In genomic region chr12:13091831-13092230, GRCh38 we compare ENCODE assay signal across 20 cellular contexts. TPM values are rescaled to one million over a fixed set of nuclear protein-coding genes. Genes with fewer than 3 reads are reported as not detected.
DNase-seq lines count a peak whose midpoint lies in the region; ATAC-seq, FAIRE-seq and TF ChIP-seq lines count a peak whose summit lies in the region.
"Had no signal": no experiment of that assay in that cellular context is flagged by ENCODE, and none has a peak within 500 bp of the region (broad histone marks: within the 10 kb centered on the region; RNA-seq: fewer than 3 reads in every experiment).

No MANE protein-coding gene starts in this region.

- no peak overlapping the region for H4K5ac ChIP-seq in H9 (ENCODE audit: insufficient read length, low read depth, low read length)
- H4K5ac ChIP-seq in H1 (ENCODE audit: insufficient read length, low read depth, low read length), result no peak overlapping the region

- H3K4me1 ChIP-seq in H9 (ENCODE audit: insufficient read depth, low read length), result peaks cover 18% of the 10 kb centered on the region
- H3K4me1 ChIP-seq in PC-9 (replicated peaks; ENCODE audit: insufficient read depth), result peaks cover 49% of the 10 kb centered on the region
- peaks cover 19 to 28% (median 24%) of the 10 kb centered on the region in 4 experiments for H3K4me1 ChIP-seq in H1 (replicated peaks in 1 of 4; ENCODE audit: control insufficient read depth in 3 of 4, insufficient read depth in 4 of 4, low read length in 3 of 4)
- H3K4me1 ChIP-seq in neural progenitor cell, result peaks cover 9% of the 10 kb centered on the region

- no peaks in the 10 kb centered on the region; a peak in 1 of 5 replicates for H3K9me3 Mint-ChIP-seq in H9
- no peaks in the 10 kb centered on the region for H3K9me3 Mint-ChIP-seq in neural progenitor cell
- no peaks in the 10 kb centered on the region for H3K9me3 Mint-ChIP-seq in activated CD8-positive, alpha-beta memory T cell treated with anti-CD3 and anti-CD28 coated beads, Interleukin-2, amount 10 ng/mL, durations not matched to agents 7 days and 5 days (ENCODE audit: low read depth)
- H3K9me3 Mint-ChIP-seq in activated CD4-positive, alpha-beta T cell treated with anti-CD3 and anti-CD28 coated beads, Interleukin-2, amount 10 ng/mL, durations not matched to agents 7 days and 5 days, result no peaks in the 10 kb centered on the region

- CTCF ChIA-PET in PC-9 (lab: Charles Lee), result no interaction called here
- CTCF ChIA-PET in H1 (lab: Charles Lee; ENCODE audit: partially characterized antibody), result interaction anchor here (2.0 kb wide), 1 partner anchor 12 kb away, joined by 7 read pairs; no protein-coding TSS in a partner anchor
- CTCF ChIA-PET in activated CD8-positive, alpha-beta memory T cell treated with anti-CD3 and anti-CD28 coated beads, Interleukin-2, amount 10 ng/mL, durations not matched to agents 7 days and 5 days (lab: Charles Lee), result no interaction called here
- CTCF ChIA-PET in activated CD4-positive, alpha-beta T cell treated with anti-CD3 and anti-CD28 coated beads, Interleukin-2, amount 10 ng/mL, durations not matched to agents 7 days and 5 days (lab: Charles Lee), result no interaction called here

- H3K23me2 ChIP-seq in H9 (ENCODE audit: insufficient read length, low read depth, low read length, poor library complexity, severe bottlenecking) (no peaks in the 10 kb centered on the region), H1 (ENCODE audit: low read depth, low read length) (no peaks in the 10 kb centered on the region)

- H3K4me1 Mint-ChIP-seq in H9, result peaks cover 45 to 49% of the 10 kb centered on the region in 2 experiments
- H3K4me1 Mint-ChIP-seq in neural progenitor cell, result peaks cover 44% of the 10 kb centered on the region
- peaks cover 7% of the 10 kb centered on the region for H3K4me1 Mint-ChIP-seq in activated CD8-positive, alpha-beta memory T cell treated with anti-CD3 and anti-CD28 coated beads, Interleukin-2, amount 10 ng/mL, durations not matched to agents 7 days and 5 days
- H3K4me1 Mint-ChIP-seq in activated CD4-positive, alpha-beta T cell treated with anti-CD3 and anti-CD28 coated beads, Interleukin-2, amount 10 ng/mL, durations not matched to agents 7 days and 5 days, result no peaks in the 10 kb centered on the region

- H3K18ac ChIP-seq in H9 (ENCODE audit: insufficient read length, low read depth, low read length) (peak overlapping the region; percentile 37), H1 (ENCODE audit: extremely low read depth, low read length) (peak overlapping the region; percentile 26; the same call in 1 of the 2 replicates)

- H3K27ac Mint-ChIP-seq in H9 (peak overlapping the region in 1 of 3 experiments; percentile 28; a peak in 2 of 7 replicates), neural progenitor cell (peak overlapping the region; percentile 2)
- H3K27ac Mint-ChIP-seq in activated CD8-positive, alpha-beta memory T cell treated with anti-CD3 and anti-CD28 coated beads, Interleukin-2, amount 10 ng/mL, durations not matched to agents 7 days and 5 days, result no peak overlapping the region
- H3K27ac Mint-ChIP-seq in activated CD4-positive, alpha-beta T cell treated with anti-CD3 and anti-CD28 coated beads, Interleukin-2, amount 10 ng/mL, durations not matched to agents 7 days and 5 days, result no peak overlapping the region

- no peak overlapping the region for H2BK20ac ChIP-seq in H9 (ENCODE audit: low read depth, low read length, poor library complexity, severe bottlenecking)
- H2BK20ac ChIP-seq in H1 (ENCODE audit: low read length), result peak overlapping the region; percentile 88; the same call in 1 of the 2 replicates

- H3K36me3 ChIP-seq in PC-9 (ENCODE audit: low read depth) (no peaks in the 10 kb centered on the region), H1 (ENCODE audit: control insufficient read depth in 2 of 4, insufficient read depth in 4 of 4, low read length in 3 of 4) (no peaks in the 10 kb centered on the region), neural progenitor cell (no peaks in the 10 kb centered on the region)

- TF ChIP-seq POLR2A in H1 (IDR thresholded peaks at IDR 0.05; ENCODE audit: control extremely low read depth in 1 of 2, low read depth in 2 of 2, low read length in 2 of 2), result no peak

- DNase-seq in H9, result no peak
- DNase-seq in PC-9, result peak; percentile 28 to 85
- no peak for DNase-seq in H1 (ENCODE audit: low read depth in 1 of 2, low spot score in 2 of 2)
- no peak for DNase-seq in neural progenitor cell (ENCODE audit: low spot score)
- DNase-seq in activated CD8-positive, alpha-beta memory T cell treated with anti-CD3 and anti-CD28 coated beads, Interleukin-2, amount 10 ng/mL, durations not matched to agents 7 days and 5 days, result no peak
- DNase-seq in activated CD4-positive, alpha-beta T cell treated with anti-CD3 and anti-CD28 coated beads, Interleukin-2, amount 10 ng/mL, durations not matched to agents 7 days and 5 days, result no peak
- DNase-seq: EL, GF-D8, HCEC 1CT, Karpas-422, NCI-H1417, NCI-H187, NCI-H446, NCI-H748 treated with DMSO at 0.1 percent for 48 hours had no signal

- no peak overlapping the region for H2AFZ ChIP-seq in H9 (ENCODE audit: low read length)
- H2AFZ ChIP-seq in PC-9, result no peak overlapping the region
- H2AFZ ChIP-seq in H1 (ENCODE audit: low read length), result no peak overlapping the region
- H2AFZ ChIP-seq in neural progenitor cell (replicated peaks), result no peak overlapping the region

- H3T11ph ChIP-seq in H9 (ENCODE audit: low read length), result no peak overlapping the region

- H3K4ac ChIP-seq in H9 (ENCODE audit: low read depth, low read length) (no peak overlapping the region), H1 (replicated peaks; ENCODE audit: insufficient read length, low read depth, low read length) (no peak overlapping the region)

- H3K36me3 Mint-ChIP-seq in H9 (ENCODE audit: insufficient read depth in 1 of 3, low read depth in 3 of 3) (peaks cover 0 to 1% (median 0%) of the 10 kb centered on the region in 3 experiments; a peak in 1 of 7 replicates), neural progenitor cell (peaks cover 7% of the 10 kb centered on the region)
- no peaks in the 10 kb centered on the region for H3K36me3 Mint-ChIP-seq in activated CD8-positive, alpha-beta memory T cell treated with anti-CD3 and anti-CD28 coated beads, Interleukin-2, amount 10 ng/mL, durations not matched to agents 7 days and 5 days
- no peaks in the 10 kb centered on the region for H3K36me3 Mint-ChIP-seq in activated CD4-positive, alpha-beta T cell treated with anti-CD3 and anti-CD28 coated beads, Interleukin-2, amount 10 ng/mL, durations not matched to agents 7 days and 5 days (ENCODE audit: low read depth)

- TF ChIP-seq RAD21 in H1 (IDR thresholded peaks at IDR 0.05 in 1 of 2, conservative IDR thresholded peaks at IDR 0.05 in 1 of 2; ENCODE audit: low read depth in 2 of 2, low read length in 2 of 2), result no peak

- H3K4me2 ChIP-seq in H9 (ENCODE audit: insufficient read depth, insufficient read length, low read length) (no peak overlapping the region), PC-9 (peak overlapping the region; percentile 59), H1 (ENCODE audit: insufficient read depth in 1 of 2, low read depth in 2 of 2, low read length in 2 of 2) (no peak overlapping the region), neural progenitor cell (no peak overlapping the region)

- H4K20me1 ChIP-seq in H9 (ENCODE audit: control insufficient read depth, insufficient read depth, insufficient read length) (no peaks in the 10 kb centered on the region), PC-9 (ENCODE audit: insufficient read depth) (no peaks in the 10 kb centered on the region), H1 (replicated peaks in 1 of 2; ENCODE audit: control insufficient read depth in 1 of 2, insufficient read depth in 2 of 2, low read length in 2 of 2) (no peaks in the 10 kb centered on the region), neural progenitor cell (ENCODE audit: low read depth) (no peaks in the 10 kb centered on the region)

- POLR2A ChIA-PET in PC-9 (lab: Charles Lee; ENCODE audit: unreplicated experiment) (no interaction called here), H1 (lab: Charles Lee; ENCODE audit: partially characterized antibody) (interaction anchor here (4.9 kb wide), 1 partner anchor 9 kb away, joined by 44 read pairs; the partner anchor contains the start of gene GSG1)
- POLR2A ChIA-PET in activated CD4-positive, alpha-beta T cell treated with anti-CD3 and anti-CD28 coated beads, Interleukin-2, amount 10 ng/mL, durations not matched to agents 7 days and 5 days (lab: Charles Lee), result no interaction called here

- H3K79me1 ChIP-seq in H9 (ENCODE audit: insufficient read depth, low read depth, low read length, poor library complexity, severe bottlenecking), result no peaks in the 10 kb centered on the region
- no peaks in the 10 kb centered on the region for H3K79me1 ChIP-seq in H1 (ENCODE audit: low read depth, low read length)

- H3K14ac ChIP-seq in H9 (ENCODE audit: insufficient read depth, low read length), result no peak overlapping the region
- H3K14ac ChIP-seq in H1 (ENCODE audit: insufficient read length), result no peak overlapping the region

- no peak overlapping the region for H3K56ac ChIP-seq in H9 (ENCODE audit: insufficient read length, low read depth, low read length)
- no peak overlapping the region for H3K56ac ChIP-seq in H1 (replicated peaks; ENCODE audit: insufficient read length, low read depth, low read length)

- H3K27ac ChIP-seq in H9 (ENCODE audit: insufficient read length, low read depth, low read length) (no peak overlapping the region), PC-9 (peak overlapping the region; percentile 80), H1 (ENCODE audit: low read depth, low read length) (no peak overlapping the region), neural progenitor cell (no peak overlapping the region)
- H3K27ac ChIP-seq: C4-2B had no signal

- H2BK12ac ChIP-seq in H9 (ENCODE audit: insufficient read length, low read depth, low read length) (no peak overlapping the region), H1 (ENCODE audit: low read depth, low read length) (peak overlapping the region; percentile 95)

- no peak overlapping the region for H3K23ac ChIP-seq in H9 (ENCODE audit: insufficient read length, low read depth, low read length)
- H3K23ac ChIP-seq in H1 (ENCODE audit: insufficient read length), result no peak overlapping the region

- no peak for TF ChIP-seq CTCF in H9 (conservative IDR thresholded peaks at IDR 0.05)
- no peak for TF ChIP-seq CTCF in PC-9 (conservative IDR thresholded peaks at IDR 0.05)
- TF ChIP-seq CTCF in H1 (IDR thresholded peaks at IDR 0.05; ENCODE audit: control extremely low read depth in 1 of 3, insufficient read depth in 1 of 3, low read depth in 1 of 3, low read length in 3 of 3), result no peak
- no peak for TF ChIP-seq CTCF in neural progenitor cell (IDR thresholded peaks at IDR 0.05)

- H3K4me3 ChIP-seq in PC-9, result 0 out of 2 replicates have a peak overlapping the region, but pooled peaks have one; percentile 7
- H3K4me3 ChIP-seq in H1 (ENCODE audit: extremely low read depth in 1 of 4, insufficient read depth in 2 of 4, low read depth in 3 of 4, low read length in 4 of 4), result no peak overlapping the region
- no peak overlapping the region for H3K4me3 ChIP-seq in neural progenitor cell

- no peaks in the 10 kb centered on the region for H3K27me3 Mint-ChIP-seq in H9 (ENCODE audit: low read depth)
- peaks cover 2% of the 10 kb centered on the region for H3K27me3 Mint-ChIP-seq in neural progenitor cell (ENCODE audit: insufficient read depth, low read depth)
- H3K27me3 Mint-ChIP-seq in activated CD8-positive, alpha-beta memory T cell treated with anti-CD3 and anti-CD28 coated beads, Interleukin-2, amount 10 ng/mL, durations not matched to agents 7 days and 5 days, result peaks cover 12% of the 10 kb centered on the region
- H3K27me3 Mint-ChIP-seq in activated CD4-positive, alpha-beta T cell treated with anti-CD3 and anti-CD28 coated beads, Interleukin-2, amount 10 ng/mL, durations not matched to agents 7 days and 5 days, result peaks cover 2% of the 10 kb centered on the region

- intact Hi-C loops in PC-9 (cut with micrococcal nuclease; ENCODE audit: unreplicated experiment), result loop anchor here (5.0 to 10.0 kb wide), 2 partner anchors 50 to 197 kb away; partner anchors contain the start of genes FAM234B and GPRC5A

- H3K9me2 ChIP-seq in PC-9 (ENCODE audit: insufficient read depth), result no peaks in the 10 kb centered on the region

- no peak for ATAC-seq in HG02973 (IDR thresholded peaks at IDR 0.05; ENCODE audit: unreplicated experiment)
- ATAC-seq in activated CD8-positive, alpha-beta memory T cell treated with anti-CD3 and anti-CD28 coated beads, Interleukin-2, amount 10 ng/mL, durations not matched to agents 7 days and 5 days, result no peak
- ATAC-seq in GM19035 (IDR thresholded peaks at IDR 0.05; ENCODE audit: unreplicated experiment), result no peak
- ATAC-seq: Panc1 had no signal

- H2AK5ac ChIP-seq in H9 (ENCODE audit: insufficient read length, low read length) (no peak overlapping the region), H1 (ENCODE audit: low read depth, low read length) (peak overlapping the region; percentile 54)

- H3K4me3 Mint-ChIP-seq in H9, result no peak overlapping the region
- no peak overlapping the region for H3K4me3 Mint-ChIP-seq in neural progenitor cell
- no peak overlapping the region for H3K4me3 Mint-ChIP-seq in activated CD8-positive, alpha-beta memory T cell treated with anti-CD3 and anti-CD28 coated beads, Interleukin-2, amount 10 ng/mL, durations not matched to agents 7 days and 5 days
- H3K4me3 Mint-ChIP-seq in activated CD4-positive, alpha-beta T cell treated with anti-CD3 and anti-CD28 coated beads, Interleukin-2, amount 10 ng/mL, durations not matched to agents 7 days and 5 days, result no peak overlapping the region

- H3F3A ChIP-seq in PC-9 (ENCODE audit: insufficient read depth, low read depth) (peaks cover 33% of the 10 kb centered on the region), neural progenitor cell (ENCODE audit: low read depth) (no peaks in the 10 kb centered on the region)

- no peaks in the 10 kb centered on the region for H3K9me3 ChIP-seq in H9 (ENCODE audit: control insufficient read depth, low read depth, low read length)
- no peaks in the 10 kb centered on the region for H3K9me3 ChIP-seq in PC-9 (ENCODE audit: insufficient read depth, low read depth)
- H3K9me3 ChIP-seq in H1 (ENCODE audit: insufficient read depth in 2 of 2, low read depth in 1 of 2, low read length in 1 of 2), result no peaks in the 10 kb centered on the region
- H3K9me3 ChIP-seq in neural progenitor cell (ENCODE audit: low read depth), result no peaks in the 10 kb centered on the region

- H4K8ac ChIP-seq in H9 (replicated peaks; ENCODE audit: insufficient read length, low read depth, low read length), result no peak overlapping the region
- no peak overlapping the region for H4K8ac ChIP-seq in H1 (ENCODE audit: extremely low read depth, insufficient read depth, low read length)

- no CpG with 5 or more reads among the region's 6 CpGs for WGBS in H9 (ENCODE audit: extremely low coverage, insufficient read length, low lambda C conversion rate)
- WGBS in H1 (ENCODE audit: extremely low coverage in 1 of 2, insufficient coverage in 1 of 2, insufficient read length in 1 of 2, insufficient replicate concordance in 2 of 2, low coverage in 1 of 2, low lambda C conversion rate in 2 of 2, missing lambda C conversion rate in 1 of 2), 2 experiments, result 96% methylated on average over 6 of the region's 6 CpGs; no CpG with 5 or more reads in 1 of the 2 experiments

- H2BK15ac ChIP-seq in H9 (ENCODE audit: low read depth, low read length), result no peak overlapping the region
- H2BK15ac ChIP-seq in H1 (ENCODE audit: low read length), result no peak overlapping the region

- H3K9ac ChIP-seq in H9 (ENCODE audit: extremely low read depth, insufficient read length, low read length) (no peak overlapping the region), H1 (replicated peaks in 1 of 4; ENCODE audit: extremely low read depth in 1 of 4, low read depth in 3 of 4, low read length in 3 of 4) (no peak overlapping the region), neural progenitor cell (no peak overlapping the region)

- FAIRE-seq in H1 (lab: Jason Lieb, UNC), result no peak
- FAIRE-seq: A204.1 had no signal

- no peak overlapping the region for H2BK5ac ChIP-seq in H9 (ENCODE audit: insufficient read length, low read length)
- H2BK5ac ChIP-seq in H1 (ENCODE audit: low read depth, low read length), result 0 out of 2 replicates have a peak overlapping the region, but pooled peaks have one; percentile 47

- H3K27me3 ChIP-seq in H9 (ENCODE audit: insufficient read depth, low read length) (no peaks in the 10 kb centered on the region), PC-9 (ENCODE audit: insufficient read depth, low read depth) (no peaks in the 10 kb centered on the region), H1 (replicated peaks in 1 of 4; ENCODE audit: control insufficient read depth in 3 of 4, extremely low read depth in 1 of 4, insufficient read depth in 3 of 4, low read length in 3 of 4) (no peaks in the 10 kb centered on the region), neural progenitor cell (no peaks in the 10 kb centered on the region)

- H4K91ac ChIP-seq in H9 (ENCODE audit: insufficient read length, low read depth, low read length), result no peak overlapping the region
- H4K91ac ChIP-seq in H1 (replicated peaks; ENCODE audit: insufficient read length, low read length), result no peak overlapping the region

- TF ChIP-seq EP300 in H1 (IDR thresholded peaks at IDR 0.05; ENCODE audit: borderline replicate concordance in 1 of 2, low read depth in 2 of 2, low read length in 2 of 2), result no peak

- H2BK120ac ChIP-seq in H9 (ENCODE audit: low read depth, low read length, poor library complexity, severe bottlenecking) (no peak overlapping the region), H1 (replicated peaks; ENCODE audit: low read depth, low read length) (peak overlapping the region; percentile 27)

- no peaks in the 10 kb centered on the region for H3K79me2 ChIP-seq in H9 (ENCODE audit: insufficient read depth, low read length)
- no peaks in the 10 kb centered on the region for H3K79me2 ChIP-seq in PC-9 (ENCODE audit: low read depth)
- no peaks in the 10 kb centered on the region for H3K79me2 ChIP-seq in H1 (ENCODE audit: control insufficient read depth in 1 of 2, insufficient read depth in 2 of 2, low read length in 2 of 2)
- H3K79me2 ChIP-seq in neural progenitor cell (ENCODE audit: low read depth), result no peaks in the 10 kb centered on the region

- no TSS peak for BruUV-seq in PC-9 (replicated peaks; lab: Mats Ljungman, UMichigan)

RNA-seq across cellular contexts. Expression of gene GSG1, which starts 11.6 kb away (rescaled TPM):
- 0.22 and 0.33 TPM in 2 replicates for total RNA-seq in H9 (2021)
- 0.41 TPM in 1 of 2 replicates, not detected in the other for total RNA-seq in PC-9 (2021)
- 0.89 and 1.3 TPM in 2 replicates for total RNA-seq in H1 (2021; fragmentation: NEBNext Ultra II Directional; extraction: Animal tissue kit (Norgen Biotek cat#: 25700))
- 1.3 and 1.4 TPM in 2 replicates for polyA plus RNA-seq in H1 (2011; rRNA removed)
- polyA plus RNA-seq in H1 (2011; cell fraction: cytosol; rRNA removed), result 1.1 TPM
- polyA plus RNA-seq in H1 (2011; cell fraction: nucleus; rRNA removed), result 0.91 TPM
- polyA plus RNA-seq in H1 (2012, experiment 1 of 2), result 0.88 to 1.2 TPM (median 1.0 TPM) in 4 replicates
- 0.41 TPM for polyA plus RNA-seq in H1 (2012, experiment 2 of 2)
- 0.51 TPM for polyA plus RNA-seq in H1 (2013, experiment 1 of 2)
- 0.63 TPM for polyA plus RNA-seq in H1 (2013, experiment 2 of 2)
- polyA minus RNA-seq in H1 (2011; rRNA and poly(A)+ RNA removed), result 0.73 and 1.1 TPM in 2 replicates
- 0.95 TPM for polyA minus RNA-seq in H1 (2011; cell fraction: cytosol; rRNA and poly(A)+ RNA removed)
- polyA minus RNA-seq in H1 (2011; cell fraction: nucleus; rRNA and poly(A)+ RNA removed), result 1.00 TPM
- total RNA-seq in neural progenitor cell (ENCODE audit: low replicate concordance), result not detected in 2 replicates
- not detected for total RNA-seq in activated CD8-positive, alpha-beta memory T cell treated with anti-CD3 and anti-CD28 coated beads, Interleukin-2, amount 10 ng/mL, durations not matched to agents 7 days and 5 days
- not detected for total RNA-seq in activated CD4-positive, alpha-beta T cell treated with anti-CD3 and anti-CD28 coated beads, Interleukin-2, amount 10 ng/mL, durations not matched to agents 7 days and 5 days
- total RNA-seq: M059J had no signal

RNA-seq across cellular contexts. Expression of gene FAM234B, which starts 47.6 kb away (rescaled TPM):
- total RNA-seq in H9 (2021), result 20.2 and 20.8 TPM in 2 replicates
- 7.3 and 7.5 TPM in 2 replicates for total RNA-seq in PC-9 (2021)
- total RNA-seq in H1 (2021; fragmentation: NEBNext Ultra II Directional; extraction: Animal tissue kit (Norgen Biotek cat#: 25700)), result 26.1 and 29.1 TPM in 2 replicates
- 10.6 and 12.5 TPM in 2 replicates for polyA plus RNA-seq in H1 (2011; rRNA removed)
- 14.3 TPM for polyA plus RNA-seq in H1 (2011; cell fraction: cytosol; rRNA removed)
- polyA plus RNA-seq in H1 (2011; cell fraction: nucleus; rRNA removed), result 14.0 TPM
- 17.3 to 20.9 TPM (median 20.0 TPM) in 4 replicates for polyA plus RNA-seq in H1 (2012, experiment 1 of 2)
- 3.6 TPM for polyA plus RNA-seq in H1 (2012, experiment 2 of 2)
- polyA plus RNA-seq in H1 (2013, experiment 1 of 2), result 23.6 TPM
- 21.9 TPM for polyA plus RNA-seq in H1 (2013, experiment 2 of 2)
- 72.0 and 78.7 TPM in 2 replicates for polyA minus RNA-seq in H1 (2011; rRNA and poly(A)+ RNA removed)
- 24.0 TPM for polyA minus RNA-seq in H1 (2011; cell fraction: cytosol; rRNA and poly(A)+ RNA removed)
- 35.1 TPM for polyA minus RNA-seq in H1 (2011; cell fraction: nucleus; rRNA and poly(A)+ RNA removed)
- 20.8 and 23.1 TPM in 2 replicates for total RNA-seq in neural progenitor cell (ENCODE audit: low replicate concordance)
- 1 to 10 TPM; 4.7 to 5.0 TPM for total RNA-seq in activated CD8-positive, alpha-beta memory T cell treated with anti-CD3 and anti-CD28 coated beads, Interleukin-2, amount 10 ng/mL, durations not matched to agents 7 days and 5 days
- 1 to 10 TPM; 3.9 to 4.4 TPM for total RNA-seq in activated CD4-positive, alpha-beta T cell treated with anti-CD3 and anti-CD28 coated beads, Interleukin-2, amount 10 ng/mL, durations not matched to agents 7 days and 5 days

Comparison
In these comparisons a context has a peak if more than half of its experiments do, and no peak if none do; other contexts are left out.
1. DNase-seq: peak in PC-9 (2 of 2); none in H9 (single experiment), H1 (0 of 2), neural progenitor cell (single experiment), activated CD8-positive, alpha-beta memory T cell treated with anti-CD3 and anti-CD28 coated beads, Interleukin-2, amount 10 ng/mL, durations not matched to agents 7 days and 5 days (single experiment) and activated CD4-positive, alpha-beta T cell treated with anti-CD3 and anti-CD28 coated beads, Interleukin-2, amount 10 ng/mL, durations not matched to agents 7 days and 5 days (single experiment).